Comparison of ENCODE assay signal across 8 cellular contexts in the genomic region with DNA sequence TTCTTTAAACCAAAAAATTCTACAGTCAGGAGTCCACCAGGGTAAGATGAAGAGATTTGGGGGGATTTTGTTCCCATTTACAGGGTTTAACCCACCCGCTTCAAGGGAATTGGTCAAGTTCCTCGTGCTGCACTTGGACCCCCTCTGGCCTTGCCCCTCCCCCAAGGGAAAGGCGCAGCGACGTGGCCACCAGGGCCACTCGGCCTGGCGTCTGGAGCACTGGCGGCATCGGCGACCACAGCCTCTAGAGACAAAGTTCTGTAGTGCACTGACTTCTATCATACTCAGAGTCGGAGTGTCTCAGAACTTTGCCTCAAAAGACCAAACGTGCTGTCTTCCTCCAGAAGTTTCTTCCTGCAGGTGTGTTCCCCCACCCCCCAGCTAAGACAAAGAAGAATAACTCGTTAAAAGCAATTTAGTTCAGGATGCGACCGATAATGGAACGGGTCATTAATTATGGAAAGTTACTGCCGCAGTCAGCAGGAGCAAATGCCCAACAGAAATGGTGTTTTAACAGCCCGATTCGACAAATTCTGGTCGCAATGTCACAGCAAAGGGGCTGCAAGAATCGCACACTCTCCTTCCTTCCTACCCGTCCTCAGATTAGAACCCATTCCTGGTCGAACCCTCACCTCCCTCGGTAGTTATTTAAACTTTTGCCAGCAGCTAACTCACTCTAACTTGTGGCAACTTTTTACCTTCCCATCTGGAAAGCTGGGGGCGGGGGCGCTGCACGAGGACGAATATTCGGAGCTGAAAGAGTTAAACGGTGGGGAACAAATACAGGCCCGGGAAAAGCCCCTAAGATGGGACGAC.
DNase-seq lines count a peak whose midpoint lies in the region; ATAC-seq and TF ChIP-seq lines count a peak whose summit lies in the region.

No MANE protein-coding gene starts in this region.

- H3K36me3 ChIP-seq in osteoblast (ENCODE audit: insufficient read depth, low read length): no peaks in the 10 kb centered on the region

- H3K9me3 Mint-ChIP-seq in endothelial cell (ENCODE audit: unreplicated experiment): no peaks in the 10 kb centered on the region

- no peaks in the 10 kb centered on the region for H3K4me1 ChIP-seq in osteoblast (ENCODE audit: insufficient read depth, low read length)

- H3K27ac Mint-ChIP-seq in endothelial cell (ENCODE audit: unreplicated experiment): peak overlapping the region; percentile 46

- peaks cover 5% of the 10 kb centered on the region for H3K36me3 Mint-ChIP-seq in endothelial cell (ENCODE audit: low read depth, unreplicated experiment)

- no peaks in the 10 kb centered on the region for H3K9me3 ChIP-seq in osteoblast (ENCODE audit: low read depth, low read length)

- peaks cover 25% of the 10 kb centered on the region for H3K4me1 Mint-ChIP-seq in endothelial cell (ENCODE audit: unreplicated experiment)

- H3K27me3 Mint-ChIP-seq in endothelial cell (ENCODE audit: unreplicated experiment): peaks cover 13% of the 10 kb centered on the region

- no peak overlapping the region for H3K27ac ChIP-seq in osteoblast (ENCODE audit: low read depth, low read length)

- H3K4me3 Mint-ChIP-seq in endothelial cell (ENCODE audit: unreplicated experiment): peak overlapping the region; percentile 97

- H3K4me2 ChIP-seq in osteoblast (ENCODE audit: insufficient read depth, low read length): peak overlapping the region; percentile 78

- ATAC-seq in activated CD4-positive, CD25-positive, alpha-beta regulatory T cell treated with anti-CD3 and anti-CD28 coated beads, Interleukin-2, amount 50 U/mL, for 24 hours: no peak

- H2AFZ ChIP-seq in osteoblast (ENCODE audit: low read length): peak overlapping the region; percentile 57

- no peaks in the 10 kb centered on the region for H3K79me2 ChIP-seq in osteoblast (ENCODE audit: insufficient read depth, low read length)

- H4K20me1 ChIP-seq in osteoblast (ENCODE audit: insufficient read depth, low read length): no peaks in the 10 kb centered on the region

- H3K27me3 ChIP-seq in osteoblast (ENCODE audit: insufficient read depth, low read length): peaks cover 18% of the 10 kb centered on the region

- TF ChIP-seq CTCF in endothelial cell (IDR thresholded peaks at IDR 0.05; ENCODE audit: unreplicated experiment) (no peak), osteoblast (IDR thresholded peaks at IDR 0.05; ENCODE audit: extremely low read depth, low read depth, low read length) (no peak)

- DNase-seq in DMS53 (lab: John Stamatoyannopoulos, UW): peak; percentile 36
- no peak for DNase-seq in DMS53 treated with DMSO at 0.1 percent for 48 hours (lab: John Stamatoyannopoulos, UW; ENCODE audit: unreplicated experiment)
- DNase-seq in NOMO-1 (lab: John Stamatoyannopoulos, UW; ENCODE audit: unreplicated experiment in 2 of 2): peak; percentile 26 to 46
- peak; percentile 56 for DNase-seq in endothelial cell (ENCODE audit: low spot score)
- DNase-seq in osteoblast (ENCODE audit: insufficient read length, low spot score, missing footprints): peak; percentile 79
- DNase-seq in NCI-H1417 (lab: John Stamatoyannopoulos, UW): no peak
- DNase-seq in AML-193 (lab: John Stamatoyannopoulos, UW): no peak

- peak overlapping the region; percentile 75 for H3K4me3 ChIP-seq in osteoblast (ENCODE audit: insufficient read depth, low read length)

Comparison
In these comparisons a context has a peak if more than half of its experiments do, and no peak if none do; other contexts are left out.
1. DNase-seq: peak in DMS53 (single experiment), NOMO-1 (2 of 2), endothelial cell (single experiment) and osteoblast (single experiment); none in DMS53 treated with DMSO at 0.1 percent for 48 hours (single experiment), NCI-H1417 (0 of 3) and AML-193 (0 of 2).